Comparison of ENCODE assay signal across 1 cellular context in the genomic region with DNA sequence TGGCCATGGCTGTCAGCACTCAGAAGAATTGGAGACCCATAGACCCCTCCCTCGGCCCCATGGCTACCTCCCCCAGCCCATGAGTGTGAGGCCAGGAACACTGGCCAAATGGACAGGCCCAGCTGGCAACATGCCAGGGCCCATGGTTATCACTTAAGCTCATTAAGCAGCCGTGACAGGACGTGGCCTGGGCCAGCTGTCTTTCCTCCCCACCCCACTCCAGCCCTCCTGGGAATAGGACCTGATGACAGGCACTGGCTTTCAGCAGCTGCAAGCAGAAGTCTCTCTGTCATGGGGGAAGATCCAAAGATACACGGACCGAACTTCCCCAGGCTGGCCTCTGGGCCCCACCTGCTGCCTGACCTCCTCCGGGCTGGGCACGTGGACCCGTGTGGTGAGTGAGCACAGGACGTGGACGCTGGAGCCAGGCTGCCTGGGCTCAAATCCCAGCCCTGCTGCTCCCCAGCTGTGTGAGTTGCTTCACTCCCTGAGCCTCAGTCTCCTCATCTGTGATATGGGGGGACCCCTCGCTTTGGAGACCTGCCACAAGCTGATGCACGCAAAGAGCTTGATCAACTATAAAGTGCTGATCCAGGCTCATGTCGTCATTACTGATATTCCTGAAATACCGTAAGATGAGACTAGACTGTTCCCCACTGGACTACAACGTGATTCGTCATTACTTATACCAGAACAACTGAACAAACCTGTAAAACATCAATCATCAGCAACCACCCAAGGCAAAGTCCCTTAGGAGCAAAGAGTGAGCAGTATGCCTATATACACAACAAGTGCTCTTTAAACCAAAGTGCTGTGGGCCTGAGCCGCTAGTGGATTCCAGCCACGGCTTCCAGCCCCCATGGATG.
TF ChIP-seq lines count a peak whose summit lies in the region.

No MANE protein-coding gene starts in this region.

TF ChIP-seq in HepG2, 621 proteins besides CTCF, POLR2A, EP300 and RAD21 (continues in another document):
- TF ChIP-seq ZNF335 (CRISPR knock-in tag; IDR thresholded peaks at IDR 0.05) (no peak), ZBTB20 (CRISPR knock-in tag; IDR thresholded peaks at IDR 0.05; ENCODE audit: borderline replicate concordance, low read depth) (no peak; the same call in 1 of the 2 replicates), YY1 (IDR thresholded peaks at IDR 0.05; ENCODE audit: insufficient read depth, insufficient replicate concordance, low read depth, low read length) (no peak), FOXJ3 (CRISPR knock-in tag; IDR thresholded peaks at IDR 0.05; ENCODE audit: borderline replicate concordance) (no peak), HNF4G (IDR thresholded peaks at IDR 0.05; ENCODE audit: borderline replicate concordance, low read depth, low read length) (peak; percentile 48; the same call in 1 of the 2 replicates), HNF4G (CRISPR knock-in tag; IDR thresholded peaks at IDR 0.05; ENCODE audit: borderline replicate concordance, low read depth) (no peak), MEF2D (CRISPR knock-in tag; IDR thresholded peaks at IDR 0.05) (0 out of 2 replicates have a peak, but pooled peaks have one; percentile 63), KDM6A (CRISPR knock-in tag; IDR thresholded peaks at IDR 0.05; ENCODE audit: low read depth) (no peak; the same call in 1 of the 2 replicates), THYN1 (CRISPR knock-in tag; IDR thresholded peaks at IDR 0.05; ENCODE audit: borderline replicate concordance, low read depth) (no peak), ZNF570 (CRISPR knock-in tag; IDR thresholded peaks at IDR 0.05; ENCODE audit: borderline replicate concordance) (no peak), ZFP41 (CRISPR knock-in tag; IDR thresholded peaks at IDR 0.05; ENCODE audit: borderline replicate concordance) (0 out of 2 replicates have a peak, but pooled peaks have one; percentile 14), ZNF329 (CRISPR knock-in tag; IDR thresholded peaks at IDR 0.05; ENCODE audit: low read depth) (0 out of 2 replicates have a peak, but pooled peaks have one; percentile 28), NFRKB (IDR thresholded peaks at IDR 0.05) (no peak), NFIB (CRISPR knock-in tag; IDR thresholded peaks at IDR 0.05; ENCODE audit: borderline replicate concordance) (0 out of 2 replicates have a peak, but pooled peaks have one; percentile 13), HNRNPL (IDR thresholded peaks at IDR 0.05; ENCODE audit: low read depth, low read length) (peak; percentile 18; the same call in 1 of the 2 replicates), RNF2 (conservative IDR thresholded peaks at IDR 0.05; ENCODE audit: low read depth) (peak; percentile 45; the same call in 1 of the 2 replicates), TBL1XR1 (IDR thresholded peaks at IDR 0.05; ENCODE audit: borderline replicate concordance, low read length, partially characterized antibody) (no peak), ZNF333 (CRISPR knock-in tag; IDR thresholded peaks at IDR 0.05; ENCODE audit: borderline replicate concordance) (peak; percentile 67; the same call in 1 of the 2 replicates), JDP2 (CRISPR knock-in tag; IDR thresholded peaks at IDR 0.05; ENCODE audit: borderline replicate concordance) (no peak), ATAD3A (CRISPR knock-in tag; IDR thresholded peaks at IDR 0.05) (no peak), HDAC2 (CRISPR knock-in tag; IDR thresholded peaks at IDR 0.05) (0 out of 2 replicates have a peak, but pooled peaks have one; percentile 9), ZFP1 (CRISPR knock-in tag; IDR thresholded peaks at IDR 0.05) (no peak), CREM (IDR thresholded peaks at IDR 0.05) (peak; percentile 23; the same call in 1 of the 2 replicates), CREM (CRISPR knock-in tag; IDR thresholded peaks at IDR 0.05) (no peak), ZNF543 (CRISPR knock-in tag; IDR thresholded peaks at IDR 0.05) (peak; percentile 59; the same call in 1 of the 2 replicates), ZFY (CRISPR knock-in tag; IDR thresholded peaks at IDR 0.05) (no peak), MIXL1 (CRISPR knock-in tag; IDR thresholded peaks at IDR 0.05) (no peak), GZF1 (CRISPR knock-in tag; IDR thresholded peaks at IDR 0.05) (peak; percentile 58; the same call in 1 of the 2 replicates), ZNF317 (CRISPR knock-in tag; IDR thresholded peaks at IDR 0.05) (0 out of 2 replicates have a peak, but pooled peaks have one; percentile 25), PCBP1 (IDR thresholded peaks at IDR 0.05; ENCODE audit: borderline replicate concordance, low read depth, low read length) (no peak), ZNF343 (CRISPR knock-in tag; IDR thresholded peaks at IDR 0.05) (peak; percentile 26; the same call in 1 of the 2 replicates)
- TF ChIP-seq, protein P1, sequence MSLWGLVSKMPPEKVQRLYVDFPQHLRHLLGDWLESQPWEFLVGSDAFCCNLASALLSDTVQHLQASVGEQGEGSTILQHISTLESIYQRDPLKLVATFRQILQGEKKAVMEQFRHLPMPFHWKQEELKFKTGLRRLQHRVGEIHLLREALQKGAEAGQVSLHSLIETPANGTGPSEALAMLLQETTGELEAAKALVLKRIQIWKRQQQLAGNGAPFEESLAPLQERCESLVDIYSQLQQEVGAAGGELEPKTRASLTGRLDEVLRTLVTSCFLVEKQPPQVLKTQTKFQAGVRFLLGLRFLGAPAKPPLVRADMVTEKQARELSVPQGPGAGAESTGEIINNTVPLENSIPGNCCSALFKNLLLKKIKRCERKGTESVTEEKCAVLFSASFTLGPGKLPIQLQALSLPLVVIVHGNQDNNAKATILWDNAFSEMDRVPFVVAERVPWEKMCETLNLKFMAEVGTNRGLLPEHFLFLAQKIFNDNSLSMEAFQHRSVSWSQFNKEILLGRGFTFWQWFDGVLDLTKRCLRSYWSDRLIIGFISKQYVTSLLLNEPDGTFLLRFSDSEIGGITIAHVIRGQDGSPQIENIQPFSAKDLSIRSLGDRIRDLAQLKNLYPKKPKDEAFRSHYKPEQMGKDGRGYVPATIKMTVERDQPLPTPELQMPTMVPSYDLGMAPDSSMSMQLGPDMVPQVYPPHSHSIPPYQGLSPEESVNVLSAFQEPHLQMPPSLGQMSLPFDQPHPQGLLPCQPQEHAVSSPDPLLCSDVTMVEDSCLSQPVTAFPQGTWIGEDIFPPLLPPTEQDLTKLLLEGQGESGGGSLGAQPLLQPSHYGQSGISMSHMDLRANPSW (CRISPR knock-in tag; IDR thresholded peaks at IDR 0.05; ENCODE audit: borderline replicate concordance): 0 out of 2 replicates have a peak, but pooled peaks have one; percentile 33
- TF ChIP-seq, protein P2, sequence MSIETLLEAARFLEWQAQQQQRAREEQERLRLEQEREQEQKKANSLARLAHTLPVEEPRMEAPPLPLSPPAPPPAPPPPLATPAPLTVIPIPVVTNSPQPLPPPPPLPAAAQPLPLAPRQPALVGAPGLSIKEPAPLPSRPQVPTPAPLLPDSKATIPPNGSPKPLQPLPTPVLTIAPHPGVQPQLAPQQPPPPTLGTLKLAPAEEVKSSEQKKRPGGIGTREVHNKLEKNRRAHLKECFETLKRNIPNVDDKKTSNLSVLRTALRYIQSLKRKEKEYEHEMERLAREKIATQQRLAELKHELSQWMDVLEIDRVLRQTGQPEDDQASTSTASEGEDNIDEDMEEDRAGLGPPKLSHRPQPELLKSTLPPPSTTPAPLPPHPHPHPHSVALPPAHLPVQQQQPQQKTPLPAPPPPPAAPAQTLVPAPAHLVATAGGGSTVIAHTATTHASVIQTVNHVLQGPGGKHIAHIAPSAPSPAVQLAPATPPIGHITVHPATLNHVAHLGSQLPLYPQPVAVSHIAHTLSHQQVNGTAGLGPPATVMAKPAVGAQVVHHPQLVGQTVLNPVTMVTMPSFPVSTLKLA (IDR thresholded peaks at IDR 0.05): 0 out of 2 replicates have a peak, but pooled peaks have one; percentile 50
- TF ChIP-seq, protein P3, sequence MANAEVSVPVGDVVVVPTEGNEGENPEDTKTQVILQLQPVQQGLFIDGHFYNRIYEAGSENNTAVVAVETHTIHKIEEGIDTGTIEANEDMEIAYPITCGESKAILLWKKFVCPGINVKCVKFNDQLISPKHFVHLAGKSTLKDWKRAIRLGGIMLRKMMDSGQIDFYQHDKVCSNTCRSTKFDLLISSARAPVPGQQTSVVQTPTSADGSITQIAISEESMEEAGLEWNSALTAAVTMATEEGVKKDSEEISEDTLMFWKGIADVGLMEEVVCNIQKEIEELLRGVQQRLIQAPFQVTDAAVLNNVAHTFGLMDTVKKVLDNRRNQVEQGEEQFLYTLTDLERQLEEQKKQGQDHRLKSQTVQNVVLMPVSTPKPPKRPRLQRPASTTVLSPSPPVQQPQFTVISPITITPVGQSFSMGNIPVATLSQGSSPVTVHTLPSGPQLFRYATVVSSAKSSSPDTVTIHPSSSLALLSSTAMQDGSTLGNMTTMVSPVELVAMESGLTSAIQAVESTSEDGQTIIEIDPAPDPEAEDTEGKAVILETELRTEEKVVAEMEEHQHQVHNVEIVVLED (CRISPR knock-in tag; IDR thresholded peaks at IDR 0.05; ENCODE audit: borderline replicate concordance): 0 out of 2 replicates have a peak, but pooled peaks have one; percentile 32
- TF ChIP-seq, protein P4, sequence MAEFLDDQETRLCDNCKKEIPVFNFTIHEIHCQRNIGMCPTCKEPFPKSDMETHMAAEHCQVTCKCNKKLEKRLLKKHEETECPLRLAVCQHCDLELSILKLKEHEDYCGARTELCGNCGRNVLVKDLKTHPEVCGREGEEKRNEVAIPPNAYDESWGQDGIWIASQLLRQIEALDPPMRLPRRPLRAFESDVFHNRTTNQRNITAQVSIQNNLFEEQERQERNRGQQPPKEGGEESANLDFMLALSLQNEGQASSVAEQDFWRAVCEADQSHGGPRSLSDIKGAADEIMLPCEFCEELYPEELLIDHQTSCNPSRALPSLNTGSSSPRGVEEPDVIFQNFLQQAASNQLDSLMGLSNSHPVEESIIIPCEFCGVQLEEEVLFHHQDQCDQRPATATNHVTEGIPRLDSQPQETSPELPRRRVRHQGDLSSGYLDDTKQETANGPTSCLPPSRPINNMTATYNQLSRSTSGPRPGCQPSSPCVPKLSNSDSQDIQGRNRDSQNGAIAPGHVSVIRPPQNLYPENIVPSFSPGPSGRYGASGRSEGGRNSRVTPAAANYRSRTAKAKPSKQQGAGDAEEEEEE (CRISPR knock-in tag; IDR thresholded peaks at IDR 0.05; ENCODE audit: borderline replicate concordance): no peak
- TF ChIP-seq, protein P5, sequence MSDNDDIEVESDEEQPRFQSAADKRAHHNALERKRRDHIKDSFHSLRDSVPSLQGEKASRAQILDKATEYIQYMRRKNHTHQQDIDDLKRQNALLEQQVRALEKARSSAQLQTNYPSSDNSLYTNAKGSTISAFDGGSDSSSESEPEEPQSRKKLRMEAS (IDR thresholded peaks at IDR 0.05): peak; percentile 54
- TF ChIP-seq, protein P6, sequence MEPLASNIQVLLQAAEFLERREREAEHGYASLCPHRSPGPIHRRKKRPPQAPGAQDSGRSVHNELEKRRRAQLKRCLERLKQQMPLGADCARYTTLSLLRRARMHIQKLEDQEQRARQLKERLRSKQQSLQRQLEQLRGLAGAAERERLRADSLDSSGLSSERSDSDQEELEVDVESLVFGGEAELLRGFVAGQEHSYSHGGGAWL (CRISPR knock-in tag; IDR thresholded peaks at IDR 0.05): no peak
- TF ChIP-seq, protein P7, sequence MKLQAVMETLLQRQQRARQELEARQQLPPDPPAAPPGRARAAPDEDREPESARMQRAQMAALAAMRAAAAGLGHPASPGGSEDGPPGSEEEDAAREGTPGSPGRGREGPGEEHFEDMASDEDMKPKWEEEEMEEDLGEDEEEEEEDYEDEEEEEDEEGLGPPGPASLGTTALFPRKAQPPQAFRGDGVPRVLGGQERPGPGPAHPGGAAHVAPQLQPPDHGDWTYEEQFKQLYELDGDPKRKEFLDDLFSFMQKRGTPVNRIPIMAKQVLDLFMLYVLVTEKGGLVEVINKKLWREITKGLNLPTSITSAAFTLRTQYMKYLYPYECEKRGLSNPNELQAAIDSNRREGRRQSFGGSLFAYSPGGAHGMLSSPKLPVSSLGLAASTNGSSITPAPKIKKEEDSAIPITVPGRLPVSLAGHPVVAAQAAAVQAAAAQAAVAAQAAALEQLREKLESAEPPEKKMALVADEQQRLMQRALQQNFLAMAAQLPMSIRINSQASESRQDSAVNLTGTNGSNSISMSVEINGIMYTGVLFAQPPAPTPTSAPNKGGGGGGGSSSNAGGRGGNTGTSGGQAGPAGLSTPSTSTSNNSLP (IDR thresholded peaks at IDR 0.05; ENCODE audit: low read depth, low read length): peak; percentile 41; the same call in 1 of the 2 replicates
- TF ChIP-seq, protein P8, sequence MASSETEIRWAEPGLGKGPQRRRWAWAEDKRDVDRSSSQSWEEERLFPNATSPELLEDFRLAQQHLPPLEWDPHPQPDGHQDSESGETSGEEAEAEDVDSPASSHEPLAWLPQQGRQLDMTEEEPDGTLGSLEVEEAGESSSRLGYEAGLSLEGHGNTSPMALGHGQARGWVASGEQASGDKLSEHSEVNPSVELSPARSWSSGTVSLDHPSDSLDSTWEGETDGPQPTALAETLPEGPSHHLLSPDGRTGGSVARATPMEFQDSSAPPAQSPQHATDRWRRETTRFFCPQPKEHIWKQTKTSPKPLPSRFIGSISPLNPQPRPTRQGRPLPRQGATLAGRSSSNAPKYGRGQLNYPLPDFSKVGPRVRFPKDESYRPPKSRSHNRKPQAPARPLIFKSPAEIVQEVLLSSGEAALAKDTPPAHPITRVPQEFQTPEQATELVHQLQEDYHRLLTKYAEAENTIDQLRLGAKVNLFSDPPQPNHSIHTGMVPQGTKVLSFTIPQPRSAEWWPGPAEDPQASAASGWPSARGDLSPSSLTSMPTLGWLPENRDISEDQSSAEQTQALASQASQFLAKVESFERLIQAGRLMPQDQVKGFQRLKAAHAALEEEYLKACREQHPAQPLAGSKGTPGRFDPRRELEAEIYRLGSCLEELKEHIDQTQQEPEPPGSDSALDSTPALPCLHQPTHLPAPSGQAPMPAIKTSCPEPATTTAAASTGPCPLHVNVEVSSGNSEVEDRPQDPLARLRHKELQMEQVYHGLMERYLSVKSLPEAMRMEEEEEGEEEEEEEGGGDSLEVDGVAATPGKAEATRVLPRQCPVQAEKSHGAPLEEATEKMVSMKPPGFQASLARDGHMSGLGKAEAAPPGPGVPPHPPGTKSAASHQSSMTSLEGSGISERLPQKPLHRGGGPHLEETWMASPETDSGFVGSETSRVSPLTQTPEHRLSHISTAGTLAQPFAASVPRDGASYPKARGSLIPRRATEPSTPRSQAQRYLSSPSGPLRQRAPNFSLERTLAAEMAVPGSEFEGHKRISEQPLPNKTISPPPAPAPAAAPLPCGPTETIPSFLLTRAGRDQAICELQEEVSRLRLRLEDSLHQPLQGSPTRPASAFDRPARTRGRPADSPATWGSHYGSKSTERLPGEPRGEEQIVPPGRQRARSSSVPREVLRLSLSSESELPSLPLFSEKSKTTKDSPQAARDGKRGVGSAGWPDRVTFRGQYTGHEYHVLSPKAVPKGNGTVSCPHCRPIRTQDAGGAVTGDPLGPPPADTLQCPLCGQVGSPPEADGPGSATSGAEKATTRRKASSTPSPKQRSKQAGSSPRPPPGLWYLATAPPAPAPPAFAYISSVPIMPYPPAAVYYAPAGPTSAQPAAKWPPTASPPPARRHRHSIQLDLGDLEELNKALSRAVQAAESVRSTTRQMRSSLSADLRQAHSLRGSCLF (CRISPR knock-in tag; IDR thresholded peaks at IDR 0.05; ENCODE audit: borderline replicate concordance): no peak
- TF ChIP-seq, protein P9, sequence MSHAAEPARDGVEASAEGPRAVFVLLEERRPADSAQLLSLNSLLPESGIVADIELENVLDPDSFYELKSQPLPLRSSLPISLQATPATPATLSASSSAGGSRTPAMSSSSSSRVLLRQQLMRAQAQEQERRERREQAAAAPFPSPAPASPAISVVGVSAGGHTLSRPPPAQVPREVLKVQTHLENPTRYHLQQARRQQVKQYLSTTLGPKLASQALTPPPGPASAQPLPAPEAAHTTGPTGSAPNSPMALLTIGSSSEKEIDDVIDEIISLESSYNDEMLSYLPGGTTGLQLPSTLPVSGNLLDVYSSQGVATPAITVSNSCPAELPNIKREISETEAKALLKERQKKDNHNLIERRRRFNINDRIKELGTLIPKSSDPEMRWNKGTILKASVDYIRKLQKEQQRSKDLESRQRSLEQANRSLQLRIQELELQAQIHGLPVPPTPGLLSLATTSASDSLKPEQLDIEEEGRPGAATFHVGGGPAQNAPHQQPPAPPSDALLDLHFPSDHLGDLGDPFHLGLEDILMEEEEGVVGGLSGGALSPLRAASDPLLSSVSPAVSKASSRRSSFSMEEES (CRISPR knock-in tag; IDR thresholded peaks at IDR 0.05): no peak
